Comparison of ENCODE assay signal across 8 cellular contexts in genomic region chr17:56447166-56447565, GRCh38.
"Had no signal": no experiment of that assay in that cellular context is flagged by ENCODE, and none has a peak within 500 bp of the region (broad histone marks: within the 10 kb centered on the region; RNA-seq: fewer than 3 reads in every experiment).

No MANE protein-coding gene starts in this region.

- H3K9me3 Mint-ChIP-seq: HFFc6 had no signal

- H3K4me3 Mint-ChIP-seq: HFFc6 had no signal

- H3K9ac ChIP-seq: GM23248 had no signal

- H3K36me3 ChIP-seq: HAP-1 had no signal

- DNase-seq: GM23248, GOT3, H7, HFFc6, IMR-90 had no signal

- H3K4me1 ChIP-seq: HAP-1 had no signal

- H3K9me3 ChIP-seq: HAP-1 had no signal

- H3K27ac ChIP-seq: GM23248 had no signal

- H3K27ac Mint-ChIP-seq: HFFc6 had no signal

- H2AFZ ChIP-seq: GM23248 had no signal

- H3K4me3 ChIP-seq: GM23248, HAP-1, K562 had no signal

- FAIRE-seq: HTR-8/SVneo, K562 had no signal
